In the genomic region with DNA sequence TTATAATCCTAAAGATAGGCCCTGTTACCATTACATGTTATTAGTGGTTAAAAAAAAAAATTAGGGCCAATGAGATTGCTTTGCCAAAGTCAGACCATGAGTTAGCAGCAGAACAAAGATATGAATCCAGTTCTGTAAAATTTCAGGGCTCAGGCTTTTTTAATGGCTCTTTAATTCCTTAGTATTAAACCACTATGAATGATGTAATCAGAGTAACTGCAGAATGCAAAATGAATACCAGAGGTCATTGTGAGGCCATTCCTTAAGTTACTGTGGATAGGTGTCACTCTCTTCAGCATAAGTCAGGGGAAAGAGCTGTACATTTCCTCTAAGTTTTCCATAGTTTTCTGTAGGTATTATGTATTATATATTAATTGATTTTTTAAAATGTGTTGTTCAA, we compare ENCODE assay signal across 22 cellular contexts. TPM values are rescaled to one million over a fixed set of nuclear protein-coding genes. Genes with fewer than 3 reads are reported as not detected.
DNase-seq lines count a peak whose midpoint lies in the region; ATAC-seq and TF ChIP-seq lines count a peak whose summit lies in the region.
"Had no signal": no experiment of that assay in that cellular context is flagged by ENCODE, and none has a peak within 500 bp of the region (broad histone marks: within the 10 kb centered on the region; RNA-seq: fewer than 3 reads in every experiment).

No MANE protein-coding gene starts in this region.

- no peak for TF ChIP-seq RAD21 in HCT116 (IDR thresholded peaks at IDR 0.05; ENCODE audit: low read depth)

- H3K4me1 Mint-ChIP-seq in activated CD8-positive, alpha-beta T cell treated with anti-CD3 and anti-CD28 coated beads, Interleukin-2, amount 10 ng/mL, durations not matched to agents 7 days and 5 days (ENCODE audit: low read depth) = no peaks in the 10 kb centered on the region
- H3K4me1 Mint-ChIP-seq: activated CD4-positive, alpha-beta T cell treated with anti-CD3 and anti-CD28 coated beads for 36 hours had no signal

- H3K27me3 Mint-ChIP-seq in activated CD8-positive, alpha-beta T cell treated with anti-CD3 and anti-CD28 coated beads, Interleukin-2, amount 10 ng/mL, durations not matched to agents 7 days and 5 days (ENCODE audit: low read depth) = no peaks in the 10 kb centered on the region
- H3K27me3 Mint-ChIP-seq: activated CD4-positive, alpha-beta T cell treated with anti-CD3 and anti-CD28 coated beads for 36 hours had no signal

- no peaks in the 10 kb centered on the region for H3K9me3 Mint-ChIP-seq in activated CD8-positive, alpha-beta T cell treated with anti-CD3 and anti-CD28 coated beads, Interleukin-2, amount 10 ng/mL, durations not matched to agents 7 days and 5 days (ENCODE audit: insufficient read depth)

- no peaks in the 10 kb centered on the region for H3K9me3 ChIP-seq in HCT116 (ENCODE audit: control insufficient read depth in 1 of 2, insufficient read depth in 1 of 2, low read depth in 1 of 2, low read length in 2 of 2)
- H3K9me3 ChIP-seq in right cardiac atrium (ENCODE audit: control insufficient read depth, low read length) = no peaks in the 10 kb centered on the region
- no peaks in the 10 kb centered on the region for H3K9me3 ChIP-seq in body of pancreas
- H3K9me3 ChIP-seq: Caco-2, Peyer's patch, right lobe of liver, uterus had no signal

- H3K27ac ChIP-seq in HCT116 (ENCODE audit: low read depth, low read length) (no peak overlapping the region), right cardiac atrium (ENCODE audit: low read length) (no peak overlapping the region), body of pancreas (no peak overlapping the region)
- H3K27ac ChIP-seq: KMS-11, Peyer's patch, right lobe of liver, uterus had no signal

- POLR2A ChIA-PET in HCT116 (lab: Charles Lee) = no interaction called here
- POLR2A ChIA-PET in activated CD8-positive, alpha-beta T cell treated with anti-CD3 and anti-CD28 coated beads, Interleukin-2, amount 10 ng/mL, durations not matched to agents 7 days and 5 days (lab: Charles Lee) = no interaction called here

- H3K4me1 ChIP-seq in HCT116 (ENCODE audit: control insufficient read depth in 1 of 2, insufficient read depth in 2 of 2, low read length in 2 of 2) (no peaks in the 10 kb centered on the region), right cardiac atrium (ENCODE audit: control insufficient read depth, insufficient read depth, low read length) (no peaks in the 10 kb centered on the region), body of pancreas (no peaks in the 10 kb centered on the region)
- H3K4me1 ChIP-seq: Caco-2, Peyer's patch, right lobe of liver, uterus had no signal

- no peak overlapping the region for H3K4me3 Mint-ChIP-seq in activated CD8-positive, alpha-beta T cell treated with anti-CD3 and anti-CD28 coated beads, Interleukin-2, amount 10 ng/mL, durations not matched to agents 7 days and 5 days
- H3K4me3 Mint-ChIP-seq: activated CD4-positive, alpha-beta T cell treated with anti-CD3 and anti-CD28 coated beads for 36 hours had no signal

- no peaks in the 10 kb centered on the region; the same call in 1 of the 2 replicates for H4K20me1 ChIP-seq in HCT116 (ENCODE audit: insufficient read depth)

- peaks cover 4 to 10% of the 10 kb centered on the region in 2 experiments; a peak in 3 of 4 replicates for H3K36me3 ChIP-seq in HCT116 (ENCODE audit: control insufficient read depth in 1 of 2, insufficient read depth in 2 of 2, low read length in 2 of 2)
- H3K36me3 ChIP-seq in kidney epithelial cell (ENCODE audit: control insufficient read depth, insufficient read depth, low read length) = no peaks in the 10 kb centered on the region
- H3K36me3 ChIP-seq in body of pancreas (replicated peaks in 1 of 2; ENCODE audit: insufficient read depth in 1 of 2, low read depth in 2 of 2) = peaks cover 0 to 2% of the 10 kb centered on the region in 2 donors
- H3K36me3 ChIP-seq: uterus had no signal

- H3K4me3 ChIP-seq in HCT116 (replicated peaks in 1 of 2; ENCODE audit: low read depth in 1 of 2, low read length in 2 of 2) = no peak overlapping the region
- H3K4me3 ChIP-seq in kidney epithelial cell (ENCODE audit: low read depth, low read length) = no peak overlapping the region
- no peak overlapping the region for H3K4me3 ChIP-seq in right cardiac atrium (ENCODE audit: low read length)
- H3K4me3 ChIP-seq in body of pancreas = no peak overlapping the region
- H3K4me3 ChIP-seq: Peyer's patch, right lobe of liver, uterus had no signal

- ATAC-seq in HCT116 = no peak
- ATAC-seq in right cardiac atrium = no peak
- no peak for ATAC-seq in body of pancreas
- no peak for ATAC-seq in activated CD8-positive, alpha-beta T cell treated with anti-CD3 and anti-CD28 coated beads, Interleukin-2, amount 10 ng/mL, durations not matched to agents 7 days and 5 days
- ATAC-seq: activated CD4-positive, alpha-beta T cell treated with anti-CD3 and anti-CD28 coated beads for 36 hours; right lobe of liver had no signal

- DNase-seq in AG08395 (ENCODE audit: low spot score) (peak; percentile 15), HCT116 (ENCODE audit: low read depth, low spot score) (no peak), astrocyte of the hippocampus (ENCODE audit: low read depth, low spot score) (peak; percentile 49), kidney epithelial cell (ENCODE audit: low read depth) (peak; percentile 10), right cardiac atrium (no peak), body of pancreas (no peak), NCI-H524 (lab: John Stamatoyannopoulos, UW) (no peak)
- DNase-seq in activated CD8-positive, alpha-beta T cell treated with anti-CD3 and anti-CD28 coated beads, Interleukin-2, amount 10 ng/mL, durations not matched to agents 7 days and 5 days = no peak
- DNase-seq: activated CD4-positive, alpha-beta T cell treated with anti-CD3 and anti-CD28 coated beads for 36 hours; activated CD8-positive, alpha-beta memory T cell treated with anti-CD3 and anti-CD28 coated beads, Interleukin-2, amount 50 U/mL, for 4 hours; activated naive CD4-positive, alpha-beta T cell; aorta; Caco-2; erythroblast; GOT3; head of caudate nucleus; NCI-H1092; NCI-H774; Peyer's patch; right lobe of liver; uterus had no signal

- H3K9ac ChIP-seq in HCT116 (ENCODE audit: low read length) = no peak overlapping the region
- H3K9ac ChIP-seq: KMS-11 had no signal

- H2AFZ ChIP-seq in HCT116 (ENCODE audit: low read depth, low read length, poor library complexity, severe bottlenecking) = no peak overlapping the region

- TF ChIP-seq CTCF in HCT116 (IDR thresholded peaks at IDR 0.05 in 2 of 3, conservative IDR thresholded peaks at IDR 0.05 in 1 of 3; ENCODE audit: borderline replicate concordance in 1 of 3, insufficient read depth in 1 of 3, low read depth in 2 of 3, low read length in 2 of 3) (no peak), kidney epithelial cell (IDR thresholded peaks at IDR 0.05; ENCODE audit: insufficient read depth, low read length, poor library complexity, severe bottlenecking) (no peak), body of pancreas (IDR thresholded peaks at IDR 0.05) (no peak)

- intact Hi-C loops in HCT116 (cut with micrococcal nuclease) (no loop called here), right cardiac atrium (cut with DNase I) (no loop called here), body of pancreas (cut with DNase I) (no loop called here)

- TF ChIP-seq POLR2A in HCT116 (IDR thresholded peaks at IDR 0.05; ENCODE audit: borderline replicate concordance, extremely low read depth, insufficient read depth, insufficient read length) (no peak), body of pancreas (IDR thresholded peaks at IDR 0.05) (no peak)

- H3K27me3 ChIP-seq in HCT116 (ENCODE audit: insufficient read depth, low read length) (no peaks in the 10 kb centered on the region), kidney epithelial cell (ENCODE audit: control insufficient read depth, insufficient read depth, low read length) (no peaks in the 10 kb centered on the region), right cardiac atrium (ENCODE audit: control insufficient read depth, insufficient read depth) (no peaks in the 10 kb centered on the region), body of pancreas (no peaks in the 10 kb centered on the region)
- H3K27me3 ChIP-seq: Peyer's patch, right lobe of liver, uterus had no signal

- no peak overlapping the region for H3K27ac Mint-ChIP-seq in activated CD8-positive, alpha-beta T cell treated with anti-CD3 and anti-CD28 coated beads, Interleukin-2, amount 10 ng/mL, durations not matched to agents 7 days and 5 days
- H3K27ac Mint-ChIP-seq: activated CD4-positive, alpha-beta T cell treated with anti-CD3 and anti-CD28 coated beads for 36 hours had no signal

- BruUV-seq in HCT116 (replicated peaks; lab: Mats Ljungman, UMichigan) = no TSS peak

- H3K4me2 ChIP-seq in HCT116 (ENCODE audit: low read length) = no peak overlapping the region
- H3K4me2 ChIP-seq: KMS-11 had no signal

- CTCF ChIA-PET in HCT116 (lab: Charles Lee) = no interaction called here
- CTCF ChIA-PET in activated CD8-positive, alpha-beta T cell treated with anti-CD3 and anti-CD28 coated beads, Interleukin-2, amount 10 ng/mL, durations not matched to agents 7 days and 5 days (lab: Charles Lee) = no interaction called here

- H3K9me2 ChIP-seq in HCT116 (ENCODE audit: insufficient read depth) = no peaks in the 10 kb centered on the region

- peaks cover 19% of the 10 kb centered on the region for H3K36me3 Mint-ChIP-seq in activated CD8-positive, alpha-beta T cell treated with anti-CD3 and anti-CD28 coated beads, Interleukin-2, amount 10 ng/mL, durations not matched to agents 7 days and 5 days (ENCODE audit: low read depth)

- RAD21 ChIA-PET in HCT116 (lab: Charles Lee; ENCODE audit: low non-redundant PET in 1 of 2, low total read pairs in 2 of 2, uncharacterized antibody in 2 of 2, unreplicated experiment in 2 of 2) = no interaction called here

- H3K79me2 ChIP-seq in HCT116 (ENCODE audit: insufficient read depth, low read length) = peaks cover 65% of the 10 kb centered on the region

RNA-seq across cellular contexts. Expression of a gene that starts 42.2 kb away (rescaled TPM):
- total RNA-seq in HCT116 (2021; ENCODE audit: unreplicated experiment) = 0.17 TPM
- 0.06 and 0.13 TPM in 2 replicates for polyA plus RNA-seq in HCT116 (2012)
- 0.08 TPM in 1 of 2 replicates, not detected in the other for total RNA-seq in kidney epithelial cell
- not detected for total RNA-seq in right cardiac atrium
- 0.02 TPM for polyA plus RNA-seq in right cardiac atrium
- total RNA-seq in body of pancreas = not detected
- under 1 TPM in 1 of 2 experiments, not detected in 1; 0.10 TPM for total RNA-seq in activated CD8-positive, alpha-beta T cell treated with anti-CD3 and anti-CD28 coated beads, Interleukin-2, amount 10 ng/mL, durations not matched to agents 7 days and 5 days
- total RNA-seq: aorta, Peyer's patch, right lobe of liver, uterus had no signal
- polyA plus RNA-seq: aorta had no signal

Comparison
In these comparisons a context has a peak if more than half of its experiments do, and no peak if none do; other contexts are left out.
1. DNase-seq: peak in AG08395 (single experiment), astrocyte of the hippocampus (single experiment) and kidney epithelial cell (single experiment); none in HCT116 (single experiment), right cardiac atrium (0 of 3), body of pancreas (0 of 4), NCI-H524 (0 of 2) and activated CD8-positive, alpha-beta T cell treated with anti-CD3 and anti-CD28 coated beads, Interleukin-2, amount 10 ng/mL, durations not matched to agents 7 days and 5 days (single experiment).